1 cellular context compared by ENCODE assay signal in genomic region chr22:43226368-43226979, GRCh38.
TF ChIP-seq lines count a peak whose summit lies in the region.

No MANE protein-coding gene starts in this region.

TF ChIP-seq in H1, 55 proteins besides CTCF, POLR2A, EP300 and RAD21 (continued from another document):
- TF ChIP-seq E2F6 (IDR thresholded peaks at IDR 0.05) (0 out of 2 replicates have a peak, but pooled peaks have one; percentile 56), POLR2AphosphoS5 (IDR thresholded peaks at IDR 0.05; ENCODE audit: low read depth, low read length) (no peak), CHD7 (IDR thresholded peaks at IDR 0.05; ENCODE audit: insufficient replicate concordance, low read length) (no peak), GABPA (IDR thresholded peaks at IDR 0.05; ENCODE audit: borderline replicate concordance, insufficient read depth, low read length) (0 out of 2 replicates have a peak, but pooled peaks have one; percentile 22), SIX5 (IDR thresholded peaks at IDR 0.05; ENCODE audit: low read depth, low read length) (no peak)
